In the genomic region with DNA sequence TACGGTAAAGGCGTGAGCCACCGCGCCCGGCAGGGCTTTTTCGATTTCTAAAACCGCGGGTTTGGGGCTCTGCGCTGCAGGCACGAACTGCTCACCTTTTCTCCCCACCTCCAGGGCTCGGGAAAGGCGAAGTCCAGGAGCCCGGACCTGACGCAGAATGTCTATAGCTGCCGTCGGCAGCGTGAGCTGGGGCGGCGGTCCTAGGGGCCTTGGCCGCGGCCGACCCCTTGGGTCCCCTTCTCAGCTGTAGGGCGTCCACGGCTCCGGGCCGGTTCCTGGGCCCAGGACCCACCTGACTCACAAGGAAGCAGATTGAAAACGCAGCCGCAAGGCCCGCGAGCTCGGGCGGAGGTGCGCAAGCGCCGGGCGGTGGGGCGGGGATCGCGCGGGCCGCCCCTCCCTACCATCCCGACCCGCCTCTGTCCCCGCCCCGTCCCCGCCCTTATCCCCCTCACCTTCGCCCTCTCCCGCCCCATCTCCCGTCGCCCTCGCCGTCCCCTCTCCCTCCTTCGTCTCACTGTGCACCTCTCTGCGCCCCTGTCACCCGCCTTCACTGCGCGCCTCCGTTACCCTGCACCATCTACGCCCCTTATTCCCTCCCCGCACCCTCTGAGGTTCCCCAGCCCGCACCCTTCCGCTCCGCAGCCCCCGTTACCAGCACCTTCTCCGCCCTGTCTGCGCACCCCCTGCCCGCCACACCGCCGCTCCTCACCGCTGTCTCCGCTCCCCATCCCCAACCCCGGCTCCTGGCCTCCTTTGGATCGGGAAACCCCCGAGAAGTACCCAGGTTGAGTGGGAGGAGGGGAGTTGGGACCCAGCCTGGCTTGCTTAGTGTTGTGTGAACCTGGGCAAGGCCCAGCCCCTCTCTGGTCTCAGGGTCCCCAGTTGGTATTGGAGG, we compare ENCODE assay signal across 8 cellular contexts. TPM values are rescaled to one million over a fixed set of nuclear protein-coding genes. Genes with fewer than 3 reads are reported as not detected.
DNase-seq lines count a peak whose midpoint lies in the region; ATAC-seq and TF ChIP-seq lines count a peak whose summit lies in the region.

A gene with protein sequence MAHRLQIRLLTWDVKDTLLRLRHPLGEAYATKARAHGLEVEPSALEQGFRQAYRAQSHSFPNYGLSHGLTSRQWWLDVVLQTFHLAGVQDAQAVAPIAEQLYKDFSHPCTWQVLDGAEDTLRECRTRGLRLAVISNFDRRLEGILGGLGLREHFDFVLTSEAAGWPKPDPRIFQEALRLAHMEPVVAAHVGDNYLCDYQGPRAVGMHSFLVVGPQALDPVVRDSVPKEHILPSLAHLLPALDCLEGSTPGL (minus strand): TSS at position 353 of the 898 bp plus-strand sequence. CDS start 2,632 bp downstream, outside the sequence.

- H3K4me2 ChIP-seq in neural cell (ENCODE audit: low read length): peak within 1 kb of the TSS; percentile 35

- POLR2A ChIA-PET in RWPE1 (lab: Yijun Ruan, JAX; ENCODE audit: low non-redundant PET): interaction anchor here (0.6 to 2.0 kb wide), 4 partner anchors 24 to 124 kb away, joined by 3 to 20 read pairs (median 6); a partner anchor contains a TSS

- H3K36me3 ChIP-seq in neural cell (ENCODE audit: insufficient read depth, low read length) (no peaks in the 10 kb centered on the region), stomach (peaks cover 14 to 33% (median 27%) of the 10 kb centered on the region in 4 donors)

- H3K27ac ChIP-seq in RWPE1 (peak within 1 kb of the TSS; percentile 81), neural cell (ENCODE audit: low read length) (peak within 1 kb of the TSS; percentile 49), stomach (peak within 1 kb of the TSS; percentile 89 to 97 (median 96))

- no peaks in the 10 kb centered on the region for H3F3A ChIP-seq in neural cell (ENCODE audit: insufficient read depth, low read length, poor library complexity, severe bottlenecking)

- peak within 1 kb of the TSS; percentile 80 for H3K9ac ChIP-seq in neural cell (ENCODE audit: low read length)

- no peaks in the 10 kb centered on the region for H3K9me2 ChIP-seq in neural cell (ENCODE audit: insufficient read depth, low read length)

- WGBS in stomach, 5 donors: 1 to 2% (median 2%) methylated on average over 49 to 73 of the region's 74 CpGs

- intact Hi-C loops in stomach (cut with DNase I; ENCODE audit: low total_unique reads): no loop called here

- H3K9me3 ChIP-seq in neural cell (ENCODE audit: low read length) (no peaks in the 10 kb centered on the region), stomach (no peaks in the 10 kb centered on the region)

- H3K4me1 ChIP-seq in stomach: peaks cover 14 to 70% (median 64%) of the 10 kb centered on the region in 4 donors

- H4K20me1 ChIP-seq in neural cell (ENCODE audit: insufficient read depth): no peaks in the 10 kb centered on the region

- H3K79me2 ChIP-seq in neural cell (replicated peaks; ENCODE audit: insufficient read depth, low read length): no peaks in the 10 kb centered on the region

- CTCF ChIA-PET in RWPE1 (lab: Yijun Ruan, JAX): interaction anchor here (0.6 kb wide), 1 partner anchor 10 kb away, joined by 4 read pairs; no protein-coding TSS in a partner anchor

- TF ChIP-seq EP300 in neural cell (conservative IDR thresholded peaks at IDR 0.05; ENCODE audit: poor library complexity, severe bottlenecking) (no peak), stomach (IDR thresholded peaks at IDR 0.05) (no peak)

- TF ChIP-seq POLR2A in stomach (IDR thresholded peaks at IDR 0.05): peak in 2 of 4 donors; percentile 11 to 86

- no peak for TF ChIP-seq RAD21 in neural cell (conservative IDR thresholded peaks at IDR 0.05)

- DNase-seq in DMS 273 treated with DMSO at 0.1 percent for 48 hours (lab: John Stamatoyannopoulos, UW): peak; percentile 44
- peak; percentile 71 for DNase-seq in Jurkat, Clone E6-1 (ENCODE audit: low read depth, low spot score)
- DNase-seq in RWPE1 (ENCODE audit: low spot score): peak; percentile 97
- peak; percentile 90 for DNase-seq in activated effector memory CD4-positive, alpha-beta T cell treated with anti-CD3 and anti-CD28 coated beads, Interleukin-2, amount 50 U/mL, for 16 hours
- DNase-seq in fibroblast of the conjunctiva (ENCODE audit: low read depth): peak; percentile 31
- DNase-seq in stomach: peak; percentile 91

- no peaks in the 10 kb centered on the region for H3K27me3 ChIP-seq in neural cell (ENCODE audit: insufficient read depth, low read depth, low read length)
- H3K27me3 ChIP-seq in stomach: no peaks in the 10 kb centered on the region

- peak; percentile 71 for ATAC-seq in GM21576 (IDR thresholded peaks at IDR 0.05; ENCODE audit: unreplicated experiment)

- no peak for TF ChIP-seq CTCF in RWPE1 (conservative IDR thresholded peaks at IDR 0.05; ENCODE audit: low read depth)
- no peak for TF ChIP-seq CTCF in neural cell (IDR thresholded peaks at IDR 0.05; ENCODE audit: poor library complexity, severe bottlenecking)
- no peak for TF ChIP-seq CTCF in stomach (IDR thresholded peaks at IDR 0.05)

- H2AFZ ChIP-seq in neural cell (ENCODE audit: low read depth, low read length): peak within 1 kb of the TSS; percentile 94

- H3K4me3 ChIP-seq in Jurkat, Clone E6-1 (ENCODE audit: low read length): peak within 1 kb of the TSS; percentile 87
- H3K4me3 ChIP-seq in neural cell (ENCODE audit: low read length) (peak within 1 kb of the TSS; percentile 85), stomach (peak within 1 kb of the TSS; percentile 69 to 84 (median 78))

TF ChIP-seq in neural cell, 6 proteins besides CTCF, POLR2A, EP300 and RAD21:
- TF ChIP-seq EZH2 (IDR thresholded peaks at IDR 0.05; ENCODE audit: borderline replicate concordance, insufficient read depth, low read length, poor library complexity, severe bottlenecking): no peak
- no peak for TF ChIP-seq SMC3 (conservative IDR thresholded peaks at IDR 0.05; ENCODE audit: poor library complexity)
- TF ChIP-seq, protein P1, sequence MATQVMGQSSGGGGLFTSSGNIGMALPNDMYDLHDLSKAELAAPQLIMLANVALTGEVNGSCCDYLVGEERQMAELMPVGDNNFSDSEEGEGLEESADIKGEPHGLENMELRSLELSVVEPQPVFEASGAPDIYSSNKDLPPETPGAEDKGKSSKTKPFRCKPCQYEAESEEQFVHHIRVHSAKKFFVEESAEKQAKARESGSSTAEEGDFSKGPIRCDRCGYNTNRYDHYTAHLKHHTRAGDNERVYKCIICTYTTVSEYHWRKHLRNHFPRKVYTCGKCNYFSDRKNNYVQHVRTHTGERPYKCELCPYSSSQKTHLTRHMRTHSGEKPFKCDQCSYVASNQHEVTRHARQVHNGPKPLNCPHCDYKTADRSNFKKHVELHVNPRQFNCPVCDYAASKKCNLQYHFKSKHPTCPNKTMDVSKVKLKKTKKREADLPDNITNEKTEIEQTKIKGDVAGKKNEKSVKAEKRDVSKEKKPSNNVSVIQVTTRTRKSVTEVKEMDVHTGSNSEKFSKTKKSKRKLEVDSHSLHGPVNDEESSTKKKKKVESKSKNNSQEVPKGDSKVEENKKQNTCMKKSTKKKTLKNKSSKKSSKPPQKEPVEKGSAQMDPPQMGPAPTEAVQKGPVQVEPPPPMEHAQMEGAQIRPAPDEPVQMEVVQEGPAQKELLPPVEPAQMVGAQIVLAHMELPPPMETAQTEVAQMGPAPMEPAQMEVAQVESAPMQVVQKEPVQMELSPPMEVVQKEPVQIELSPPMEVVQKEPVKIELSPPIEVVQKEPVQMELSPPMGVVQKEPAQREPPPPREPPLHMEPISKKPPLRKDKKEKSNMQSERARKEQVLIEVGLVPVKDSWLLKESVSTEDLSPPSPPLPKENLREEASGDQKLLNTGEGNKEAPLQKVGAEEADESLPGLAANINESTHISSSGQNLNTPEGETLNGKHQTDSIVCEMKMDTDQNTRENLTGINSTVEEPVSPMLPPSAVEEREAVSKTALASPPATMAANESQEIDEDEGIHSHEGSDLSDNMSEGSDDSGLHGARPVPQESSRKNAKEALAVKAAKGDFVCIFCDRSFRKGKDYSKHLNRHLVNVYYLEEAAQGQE (IDR thresholded peaks at IDR 0.05; ENCODE audit: borderline replicate concordance): peak; percentile 56
- TF ChIP-seq POLR2AphosphoS5 (IDR thresholded peaks at IDR 0.05): peak; percentile 82
- TF ChIP-seq TAF1 (IDR thresholded peaks at IDR 0.05; ENCODE audit: low read depth): peak; percentile 58
- TF ChIP-seq MXI1 (conservative IDR thresholded peaks at IDR 0.05; ENCODE audit: poor library complexity, severe bottlenecking): peak; percentile 54
TF ChIP-seq in neural cell: peak in this region for 4.

RNA-seq across cellular contexts. Expression of the gene that starts here (rescaled TPM):
- 15.6 TPM for polyA plus RNA-seq in Jurkat, Clone E6-1 (2012; ENCODE audit: insufficient read depth, insufficient read length)
- polyA plus RNA-seq in neural cell: 31.2 and 31.7 TPM in 2 replicates
- polyA minus RNA-seq in neural cell: 12.2 and 12.6 TPM in 2 replicates
- 100 to 1,000 TPM in 3 of 5 donors, 10 to 100 TPM in 2; 41.3 to 120 (median 104) TPM for total RNA-seq in stomach
- polyA plus RNA-seq in stomach: 10 to 100 TPM; 42.5 to 81.1 (median 51.6) TPM

Comparison
In these comparisons a context has a peak if more than half of its experiments do, and no peak if none do; other contexts are left out.
1. Peak in every context shown above with its lines: DNase-seq, ATAC-seq, H3K4me3 ChIP-seq and H3K27ac ChIP-seq.
2. DNase-seq: peak in every context shown above with its lines; median percentile 97 in RWPE1; 91 in stomach; 90 in activated effector memory CD4-positive, alpha-beta T cell treated with anti-CD3 and anti-CD28 coated beads, Interleukin-2, amount 50 U/mL, for 16 hours; 71 in Jurkat, Clone E6-1; 44 in DMS 273 treated with DMSO at 0.1 percent for 48 hours; 31 in fibroblast of the conjunctiva.